Comparison of ENCODE assay signal across 8 cellular contexts in genomic region chr19:5048091-5048726, GRCh38.
DNase-seq lines count a peak whose midpoint lies in the region; ATAC-seq and TF ChIP-seq lines count a peak whose summit lies in the region.

No MANE protein-coding gene starts in this region.

- TF ChIP-seq CTCF in GM12865 (IDR thresholded peaks at IDR 0.05; ENCODE audit: insufficient read depth, low read depth, low read length, missing control alignments) (peak; percentile 97), VCaP (conservative IDR thresholded peaks at IDR 0.05) (peak; percentile 92)

- H3K27ac ChIP-seq in VCaP = peak overlapping the region; percentile 89

- H3K4me3 ChIP-seq in GM12865 (ENCODE audit: low read depth, low read length) = no peak overlapping the region

- DNase-seq in GM12865 (ENCODE audit: low read depth) (peak; percentile 61), NCI-H128 (lab: John Stamatoyannopoulos, UW; ENCODE audit: unreplicated experiment) (peak; percentile 17), brain pericyte (ENCODE audit: low read depth, low spot score) (peak; percentile 41), inferior parietal cortex (ENCODE audit: extremely low spot score) (peak; percentile 73), NCI-H1694 (lab: John Stamatoyannopoulos, UW) (no peak)
- DNase-seq in stimulated activated CD4-positive, alpha-beta T cell treated with anti-CD3 and anti-CD28 coated beads, Interleukin-12 subunit alpha, Interleukin-12 subunit beta, amount 100 ng/mL, for 4 hours = peak; percentile 51

- no peak for ATAC-seq in HG03039 (IDR thresholded peaks at IDR 0.05; ENCODE audit: unreplicated experiment)
